28 cellular contexts compared by ENCODE assay signal in the genomic region with DNA sequence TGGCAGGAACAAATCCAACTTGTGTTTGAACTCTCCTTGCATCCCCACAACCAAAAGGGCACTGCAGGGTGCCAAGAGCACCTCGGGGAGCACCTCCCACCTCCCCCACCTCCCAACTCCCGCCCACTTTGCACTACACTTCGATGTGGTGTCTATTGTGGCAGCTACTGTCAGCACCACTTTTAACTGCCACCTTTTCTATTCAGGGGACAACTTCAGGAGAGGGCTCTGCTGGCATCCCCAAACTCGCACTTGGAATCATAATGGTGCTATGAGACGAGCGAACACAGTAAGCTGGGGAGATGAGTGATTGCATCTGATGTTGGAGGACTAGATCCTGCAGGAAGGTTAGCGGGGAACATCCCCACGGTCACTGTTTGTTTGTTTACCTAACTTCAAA.
"Had no signal": no experiment of that assay in that cellular context is flagged by ENCODE, and none has a peak within 500 bp of the region (broad histone marks: within the 10 kb centered on the region; RNA-seq: fewer than 3 reads in every experiment).

No MANE protein-coding gene starts in this region.

- FAIRE-seq: colon, endometrium, endothelial cell of umbilical vein, frontal cortex had no signal

- DNase-seq: colonic mucosa; cortex of kidney; dermis blood vessel endothelial cell; dorsolateral prefrontal cortex; effector CD4-positive, alpha-beta T cell; effector CD8-positive, alpha-beta T cell; effector memory CD4-positive, alpha-beta T cell; effector memory CD8-positive, alpha-beta T cell; endodermal cell; erythroblast; esophagus squamous epithelium; foreskin fibroblast; foreskin keratinocyte; foreskin melanocyte; gastrocnemius medialis; glutamatergic neuron; head of caudate nucleus; heart left ventricle; heart right ventricle had no signal

- H3K4me3 ChIP-seq: colonic mucosa, coronary artery, dorsolateral prefrontal cortex, esophagus muscularis mucosa, esophagus squamous epithelium, gastrocnemius medialis, gastroesophageal sphincter, heart left ventricle, heart right ventricle had no signal

- H3K27ac ChIP-seq: colonic mucosa, coronary artery, dorsolateral prefrontal cortex, epithelial cell of prostate, esophagus muscularis mucosa, esophagus squamous epithelium, foreskin keratinocyte, gastrocnemius medialis, gastroesophageal sphincter, heart left ventricle, heart right ventricle had no signal

- H3K4me1 ChIP-seq: colonic mucosa, esophagus muscularis mucosa, esophagus squamous epithelium, foreskin keratinocyte, gastrocnemius medialis, gastroesophageal sphincter, heart left ventricle, heart right ventricle had no signal

- H3K9me3 ChIP-seq: colonic mucosa, esophagus squamous epithelium, gastrocnemius medialis had no signal

- H3K27me3 ChIP-seq: colonic mucosa, foreskin keratinocyte, gastrocnemius medialis had no signal

- H3K36me3 ChIP-seq: colonic mucosa, esophagus muscularis mucosa, esophagus squamous epithelium, gastrocnemius medialis, gastroesophageal sphincter, heart left ventricle, heart right ventricle had no signal

- ATAC-seq: effector memory CD8-positive, alpha-beta T cell; esophagus mucosa; foreskin keratinocyte; gastrocnemius medialis; gastroesophageal sphincter; heart left ventricle; heart right ventricle had no signal
